ENCODE assay signal across 1 cellular context in the genomic region with DNA sequence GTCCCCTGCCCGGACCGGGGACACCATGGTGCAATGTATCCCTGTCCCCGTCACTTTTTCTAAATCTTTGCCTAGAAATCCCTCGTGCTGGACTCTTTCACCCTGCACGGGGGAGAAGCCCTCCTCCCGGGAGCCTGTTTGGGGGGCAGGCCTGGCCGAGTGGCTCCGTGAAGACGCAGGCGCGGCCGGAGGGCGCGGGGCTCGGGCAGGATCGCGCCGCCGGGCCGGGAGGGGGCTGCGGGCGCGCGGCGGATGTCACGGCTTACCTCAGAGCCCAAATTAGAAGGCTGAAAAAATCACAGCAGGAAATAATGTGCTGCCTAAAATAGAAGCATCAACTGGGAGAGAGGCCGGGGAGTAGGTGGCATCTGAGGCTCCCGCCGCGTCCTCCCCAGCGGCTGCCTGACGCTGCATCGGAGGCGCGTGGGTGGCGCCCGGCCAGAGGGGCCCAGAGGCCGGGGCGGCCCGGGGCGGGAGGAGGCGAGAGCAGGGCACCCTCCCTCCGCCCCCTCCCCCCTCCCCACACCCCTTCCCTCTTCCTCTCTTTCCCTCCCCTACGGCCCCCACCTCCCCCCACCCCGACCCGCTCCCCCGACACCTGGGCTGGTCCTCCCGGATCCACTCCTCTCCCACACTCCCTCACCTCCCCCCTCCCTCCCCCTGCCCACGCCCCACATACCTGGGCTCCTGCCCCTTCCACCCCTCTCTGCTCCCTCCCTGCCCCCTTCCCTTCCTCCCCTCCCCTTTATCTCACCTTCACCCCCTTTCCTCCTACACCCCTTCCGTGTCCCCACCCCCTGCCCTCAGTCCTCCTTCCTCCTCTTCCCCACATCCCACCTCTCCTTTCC.
TF ChIP-seq lines count a peak whose summit lies in the region.

No MANE protein-coding gene starts in this region.

TF ChIP-seq in H1, 55 proteins besides CTCF, POLR2A, EP300 and RAD21:
- TF ChIP-seq POLR2AphosphoS5 (IDR thresholded peaks at IDR 0.05; ENCODE audit: low read depth, low read length) (no peak), SP4 (IDR thresholded peaks at IDR 0.05; ENCODE audit: low read length) (no peak), KDM4A (IDR thresholded peaks at IDR 0.05; ENCODE audit: low read depth, low read length, severe bottlenecking) (peak; percentile 84), HDAC2 (IDR thresholded peaks at IDR 0.05; ENCODE audit: borderline replicate concordance in 1 of 2, low read depth in 2 of 2, low read length in 2 of 2) (no peak), SAP30 (IDR thresholded peaks at IDR 0.05; ENCODE audit: insufficient read depth, insufficient replicate concordance, low read length) (no peak), TBP (IDR thresholded peaks at IDR 0.05; ENCODE audit: low read depth, low read length) (no peak), EGR1 (IDR thresholded peaks at IDR 0.05; ENCODE audit: borderline replicate concordance, low read depth, low read length) (peak; percentile 24; the same call in 1 of the 2 replicates), HDAC6 (IDR thresholded peaks at IDR 0.05; ENCODE audit: low read depth, low read length) (no peak), JUND (IDR thresholded peaks at IDR 0.05; ENCODE audit: low read length) (no peak), PHF8 (conservative IDR thresholded peaks at IDR 0.05; ENCODE audit: low read depth, low read length) (0 out of 2 replicates have a peak, but pooled peaks have one; percentile 38), TEAD4 (IDR thresholded peaks at IDR 0.05; ENCODE audit: low read depth, low read length) (peak; percentile 49; the same call in 1 of the 2 replicates), GABPA (IDR thresholded peaks at IDR 0.05; ENCODE audit: borderline replicate concordance, insufficient read depth, low read length) (no peak), RBBP5 (IDR thresholded peaks at IDR 0.05; ENCODE audit: borderline replicate concordance, low read depth, low read length) (peak; percentile 85), POU5F1 (IDR thresholded peaks at IDR 0.05; ENCODE audit: low read depth, low read length) (no peak), KDM1A (IDR thresholded peaks at IDR 0.05; ENCODE audit: borderline replicate concordance, low read length) (no peak), SRF (IDR thresholded peaks at IDR 0.05; ENCODE audit: low read depth, low read length) (no peak), SUZ12 (IDR thresholded peaks at IDR 0.05; ENCODE audit: low read length) (0 out of 2 replicates have a peak, but pooled peaks have one; percentile 44), SP2 (IDR thresholded peaks at IDR 0.05; ENCODE audit: low read length) (no peak), CREB1 (IDR thresholded peaks at IDR 0.05) (0 out of 2 replicates have a peak, but pooled peaks have one; percentile 6)
- TF ChIP-seq, protein P1, sequence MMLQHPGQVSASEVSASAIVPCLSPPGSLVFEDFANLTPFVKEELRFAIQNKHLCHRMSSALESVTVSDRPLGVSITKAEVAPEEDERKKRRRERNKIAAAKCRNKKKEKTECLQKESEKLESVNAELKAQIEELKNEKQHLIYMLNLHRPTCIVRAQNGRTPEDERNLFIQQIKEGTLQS (IDR thresholded peaks at IDR 0.05; ENCODE audit: insufficient read depth, low read depth, low read length) = no peak
